In the genomic region with DNA sequence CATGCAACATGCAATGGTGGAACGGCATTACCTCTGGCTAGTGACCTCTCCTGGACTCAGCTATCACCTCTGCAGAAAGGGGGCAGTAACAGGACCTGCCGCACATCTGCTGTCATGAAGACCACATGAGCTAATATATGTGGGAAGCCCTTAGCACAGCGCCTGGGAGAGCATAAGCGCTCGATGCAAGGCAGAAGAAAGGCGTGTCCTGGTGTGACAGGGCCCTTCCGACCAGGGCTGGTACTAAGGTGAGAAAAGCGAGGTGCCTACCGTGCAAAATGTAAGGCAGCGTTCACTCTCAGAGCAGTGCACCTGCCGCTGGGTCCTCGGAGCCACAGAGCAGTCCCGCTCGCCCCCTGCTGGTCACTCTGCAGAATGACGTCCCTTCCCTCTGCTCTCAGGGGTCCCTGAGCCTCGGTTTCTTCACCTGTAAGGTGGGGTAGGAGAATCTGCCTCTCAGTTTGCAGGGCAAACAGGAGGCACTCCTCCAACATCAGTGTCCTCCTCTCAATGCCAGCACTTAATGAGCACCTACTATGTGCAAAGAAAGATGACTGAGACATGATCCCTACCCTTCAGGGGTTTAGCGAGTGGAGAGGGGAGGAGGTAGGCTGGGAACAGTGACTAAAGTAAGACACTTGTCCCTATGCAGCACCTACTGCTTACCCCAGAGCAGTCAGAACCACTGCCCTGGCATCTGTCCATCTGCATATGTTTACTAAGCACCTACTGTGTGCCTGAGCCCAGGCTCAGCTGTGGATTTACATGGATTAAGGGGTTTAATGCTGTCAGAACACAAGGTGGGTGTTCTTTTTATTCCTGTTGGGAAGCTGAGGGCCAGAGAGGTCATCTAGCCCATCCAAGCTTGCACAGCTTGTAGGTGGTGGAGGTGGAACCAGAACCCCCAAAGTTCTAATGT, we compare ENCODE assay signal across 9 cellular contexts. TPM values are rescaled to one million over a fixed set of nuclear protein-coding genes. Genes with fewer than 3 reads are reported as not detected.
DNase-seq lines count a peak whose midpoint lies in the region; ATAC-seq, FAIRE-seq and TF ChIP-seq lines count a peak whose summit lies in the region.
"Had no signal": no experiment of that assay in that cellular context is flagged by ENCODE, and none has a peak within 500 bp of the region (broad histone marks: within the 10 kb centered on the region; RNA-seq: fewer than 3 reads in every experiment).

No MANE protein-coding gene starts in this region.

- CTCF ChIA-PET in H1 (lab: Charles Lee; ENCODE audit: partially characterized antibody): interaction anchor here (0.5 to 23.7 kb wide), 100 partner anchors 8 to 459 kb away, joined by 3 to 665 read pairs (median 4); no protein-coding TSS in a partner anchor

- no peak overlapping the region for H3K9ac ChIP-seq in H1 (replicated peaks in 1 of 4; ENCODE audit: extremely low read depth in 1 of 4, low read depth in 3 of 4, low read length in 3 of 4)

- H3K36me3 ChIP-seq in H1 (ENCODE audit: control insufficient read depth in 2 of 4, insufficient read depth in 4 of 4, low read length in 3 of 4) (no peaks in the 10 kb centered on the region), mucosa of descending colon (ENCODE audit: low read depth) (no peaks in the 10 kb centered on the region)

- no peak overlapping the region for H3K4ac ChIP-seq in H1 (replicated peaks; ENCODE audit: insufficient read length, low read depth, low read length)

- H3K79me2 ChIP-seq in H1 (ENCODE audit: control insufficient read depth in 1 of 2, insufficient read depth in 2 of 2, low read length in 2 of 2): no peaks in the 10 kb centered on the region

- no peak overlapping the region for H2BK5ac ChIP-seq in H1 (ENCODE audit: low read depth, low read length)

- POLR2A ChIA-PET in H1 (lab: Charles Lee; ENCODE audit: partially characterized antibody): interaction anchor here (0.9 to 1.8 kb wide), 3 partner anchors 67 to 280 kb away, joined by 3 to 6 read pairs (median 4); no protein-coding TSS in a partner anchor

- H3K9me3 ChIP-seq in H1 (ENCODE audit: insufficient read depth in 2 of 2, low read depth in 1 of 2, low read length in 1 of 2): no peaks in the 10 kb centered on the region
- H3K9me3 ChIP-seq in mucosa of descending colon: no peaks in the 10 kb centered on the region

- DNase-seq in Daoy (ENCODE audit: low read depth) (peak; percentile 58), NCI-H82 (lab: John Stamatoyannopoulos, UW) (peak; percentile 82), H1 (ENCODE audit: low read depth in 1 of 2, low spot score in 2 of 2) (peak; percentile 49 to 90), mucosa of descending colon (peak; percentile 69 to 76 (median 73)), HCEC 1CT (no peak)
- peak; percentile 90 for DNase-seq in activated CD8-positive, alpha-beta memory T cell treated with anti-CD3 and anti-CD28 coated beads for 24 hours
- peak; percentile 58 for DNase-seq in stimulated activated CD8-positive, alpha-beta memory T cell treated with anti-CD3 and anti-CD28 coated beads, Interleukin-7, amount 100 ng/mL, for 24 hours (ENCODE audit: low read depth)

- no peaks in the 10 kb centered on the region for H3K27me3 ChIP-seq in H1 (replicated peaks in 1 of 4; ENCODE audit: control insufficient read depth in 3 of 4, extremely low read depth in 1 of 4, insufficient read depth in 3 of 4, low read length in 3 of 4)

- no peak overlapping the region for H3K18ac ChIP-seq in H1 (ENCODE audit: extremely low read depth, low read length)

- ATAC-seq in HG03432 (IDR thresholded peaks at IDR 0.05; ENCODE audit: unreplicated experiment) (peak; percentile 58), mucosa of descending colon (peak; percentile 79)

- peak overlapping the region in 2 of 4 experiments; percentile 19 to 46; a peak in 2 of 8 replicates for H3K4me3 ChIP-seq in H1 (ENCODE audit: extremely low read depth in 1 of 4, insufficient read depth in 2 of 4, low read depth in 3 of 4, low read length in 4 of 4)
- H3K4me3 ChIP-seq in mucosa of descending colon: no peak overlapping the region

- TF ChIP-seq CTCF in H1 (IDR thresholded peaks at IDR 0.05; ENCODE audit: control extremely low read depth in 1 of 3, insufficient read depth in 1 of 3, low read depth in 1 of 3, low read length in 3 of 3) (peak; percentile 88 to 96 (median 96)), mucosa of descending colon (IDR thresholded peaks at IDR 0.05) (peak; percentile 88)

- intact Hi-C loops in mucosa of descending colon (cut with DNase I, micrococcal nuclease): loop anchor here (5.0 to 10.0 kb wide), 3 partner anchors 67 to 284 kb away; no protein-coding TSS in a partner anchor

- no peak overlapping the region for H4K8ac ChIP-seq in H1 (ENCODE audit: extremely low read depth, insufficient read depth, low read length)

- no peak overlapping the region for H2BK12ac ChIP-seq in H1 (ENCODE audit: low read depth, low read length)

- TF ChIP-seq EP300 in H1 (IDR thresholded peaks at IDR 0.05; ENCODE audit: borderline replicate concordance in 1 of 2, low read depth in 2 of 2, low read length in 2 of 2): no peak

- peaks cover 5% of the 10 kb centered on the region; the same call in 1 of the 2 replicates for H3K23me2 ChIP-seq in H1 (ENCODE audit: low read depth, low read length)

- no peak overlapping the region for H2BK120ac ChIP-seq in H1 (replicated peaks; ENCODE audit: low read depth, low read length)

- TF ChIP-seq POLR2A in H1 (IDR thresholded peaks at IDR 0.05; ENCODE audit: control extremely low read depth in 1 of 2, low read depth in 2 of 2, low read length in 2 of 2): no peak

- no peak overlapping the region for H3K14ac ChIP-seq in H1 (ENCODE audit: insufficient read length)

- H2BK20ac ChIP-seq in H1 (ENCODE audit: low read length): no peak overlapping the region

- no peaks in the 10 kb centered on the region for H3K79me1 ChIP-seq in H1 (ENCODE audit: low read depth, low read length)

- peak; percentile 90 to 91 for TF ChIP-seq RAD21 in H1 (IDR thresholded peaks at IDR 0.05 in 1 of 2, conservative IDR thresholded peaks at IDR 0.05 in 1 of 2; ENCODE audit: low read depth in 2 of 2, low read length in 2 of 2)

- peak overlapping the region; percentile 0 to 81; a peak in 3 of 4 replicates for H3K4me2 ChIP-seq in H1 (ENCODE audit: insufficient read depth in 1 of 2, low read depth in 2 of 2, low read length in 2 of 2)

- H3K23ac ChIP-seq in H1 (ENCODE audit: insufficient read length): no peak overlapping the region

- no peak overlapping the region for H2AK5ac ChIP-seq in H1 (ENCODE audit: low read depth, low read length)

- no peak overlapping the region for H3K27ac ChIP-seq in H1 (ENCODE audit: low read depth, low read length)
- H3K27ac ChIP-seq: epithelial cell of prostate had no signal

- peaks cover 0 to 3% (median 2%) of the 10 kb centered on the region in 4 experiments; a peak in 1 of 7 replicates for H3K4me1 ChIP-seq in H1 (replicated peaks in 1 of 4; ENCODE audit: control insufficient read depth in 3 of 4, insufficient read depth in 4 of 4, low read length in 3 of 4)
- H3K4me1 ChIP-seq in mucosa of descending colon (ENCODE audit: low read depth): peaks cover 16% of the 10 kb centered on the region

- no peak overlapping the region; the same call in 1 of the 2 replicates for H2BK15ac ChIP-seq in H1 (ENCODE audit: low read length)

- WGBS in H1 (ENCODE audit: extremely low coverage in 1 of 2, insufficient coverage in 1 of 2, insufficient read length in 1 of 2, insufficient replicate concordance in 2 of 2, low coverage in 1 of 2, low lambda C conversion rate in 2 of 2, missing lambda C conversion rate in 1 of 2), 2 experiments: 18% methylated on average over 17 of the region's 17 CpGs; no CpG with 5 or more reads in 1 of the 2 experiments

- no peak overlapping the region for H4K5ac ChIP-seq in H1 (ENCODE audit: insufficient read length, low read depth, low read length)

- no peak overlapping the region for H2AFZ ChIP-seq in H1 (ENCODE audit: low read length)

- FAIRE-seq in H1 (lab: Jason Lieb, UNC): no peak

- H4K20me1 ChIP-seq in H1 (replicated peaks in 1 of 2; ENCODE audit: control insufficient read depth in 1 of 2, insufficient read depth in 2 of 2, low read length in 2 of 2): no peaks in the 10 kb centered on the region

- no peak overlapping the region for H4K91ac ChIP-seq in H1 (replicated peaks; ENCODE audit: insufficient read length, low read length)

- H3K56ac ChIP-seq in H1 (replicated peaks; ENCODE audit: insufficient read length, low read depth, low read length): no peak overlapping the region

TF ChIP-seq in H1, 55 proteins besides CTCF, POLR2A, EP300 and RAD21:
- TF ChIP-seq POU5F1 (IDR thresholded peaks at IDR 0.05; ENCODE audit: low read depth, low read length) (no peak), CREB1 (IDR thresholded peaks at IDR 0.05) (peak; percentile 79), RBBP5 (IDR thresholded peaks at IDR 0.05; ENCODE audit: borderline replicate concordance, low read depth, low read length) (no peak), SIN3A (conservative IDR thresholded peaks at IDR 0.05 in 1 of 2, IDR thresholded peaks at IDR 0.05 in 1 of 2; ENCODE audit: low read depth in 1 of 2, low read length in 2 of 2) (0 out of 4 replicates have a peak, but pooled peaks of 1 of the 2 experiments have one; percentile 37), KDM1A (IDR thresholded peaks at IDR 0.05; ENCODE audit: borderline replicate concordance, low read length) (no peak; the same call in 1 of the 2 replicates), KDM4A (IDR thresholded peaks at IDR 0.05; ENCODE audit: low read depth, low read length, severe bottlenecking) (peak; percentile 59), BACH1 (IDR thresholded peaks at IDR 0.05; ENCODE audit: low read length) (no peak), JUND (IDR thresholded peaks at IDR 0.05; ENCODE audit: low read length) (peak; percentile 48; the same call in 1 of the 2 replicates)
- TF ChIP-seq, protein P1, sequence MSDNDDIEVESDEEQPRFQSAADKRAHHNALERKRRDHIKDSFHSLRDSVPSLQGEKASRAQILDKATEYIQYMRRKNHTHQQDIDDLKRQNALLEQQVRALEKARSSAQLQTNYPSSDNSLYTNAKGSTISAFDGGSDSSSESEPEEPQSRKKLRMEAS (IDR thresholded peaks at IDR 0.05): peak; percentile 56; the same call in 1 of the 2 replicates

RNA-seq across cellular contexts. Expression of a gene that starts 41.1 kb away (rescaled TPM):
- 0.54 and 0.57 TPM in 2 replicates for total RNA-seq in Daoy (2014; rRNA removed; shearing (Covaris generic))
- total RNA-seq in H1 (2021; fragmentation: NEBNext Ultra II Directional; extraction: Animal tissue kit (Norgen Biotek cat#: 25700)): 35.5 and 40.2 TPM in 2 replicates
- 29.9 and 44.0 TPM in 2 replicates for polyA plus RNA-seq in H1 (2011; rRNA removed)
- 29.9 TPM for polyA plus RNA-seq in H1 (2011; cell fraction: cytosol; rRNA removed)
- 37.9 TPM for polyA plus RNA-seq in H1 (2011; cell fraction: nucleus; rRNA removed)
- 22.4 to 30.7 TPM (median 23.3 TPM) in 4 replicates for polyA plus RNA-seq in H1 (2012, experiment 1 of 2)
- 22.9 TPM for polyA plus RNA-seq in H1 (2012, experiment 2 of 2)
- polyA plus RNA-seq in H1 (2013, experiment 1 of 2): 23.7 TPM
- 26.0 TPM for polyA plus RNA-seq in H1 (2013, experiment 2 of 2)
- polyA minus RNA-seq in H1 (2011; rRNA and poly(A)+ RNA removed): 34.2 and 40.8 TPM in 2 replicates
- polyA minus RNA-seq in H1 (2011; cell fraction: cytosol; rRNA and poly(A)+ RNA removed): 28.5 TPM
- polyA minus RNA-seq in H1 (2011; cell fraction: nucleus; rRNA and poly(A)+ RNA removed): 16.2 TPM
- 10 to 100 TPM in 2 of 3 donors, 1 to 10 TPM in 1; 3.8 to 45.8 (median 12.3) TPM for total RNA-seq in mucosa of descending colon
